In the genomic region with DNA sequence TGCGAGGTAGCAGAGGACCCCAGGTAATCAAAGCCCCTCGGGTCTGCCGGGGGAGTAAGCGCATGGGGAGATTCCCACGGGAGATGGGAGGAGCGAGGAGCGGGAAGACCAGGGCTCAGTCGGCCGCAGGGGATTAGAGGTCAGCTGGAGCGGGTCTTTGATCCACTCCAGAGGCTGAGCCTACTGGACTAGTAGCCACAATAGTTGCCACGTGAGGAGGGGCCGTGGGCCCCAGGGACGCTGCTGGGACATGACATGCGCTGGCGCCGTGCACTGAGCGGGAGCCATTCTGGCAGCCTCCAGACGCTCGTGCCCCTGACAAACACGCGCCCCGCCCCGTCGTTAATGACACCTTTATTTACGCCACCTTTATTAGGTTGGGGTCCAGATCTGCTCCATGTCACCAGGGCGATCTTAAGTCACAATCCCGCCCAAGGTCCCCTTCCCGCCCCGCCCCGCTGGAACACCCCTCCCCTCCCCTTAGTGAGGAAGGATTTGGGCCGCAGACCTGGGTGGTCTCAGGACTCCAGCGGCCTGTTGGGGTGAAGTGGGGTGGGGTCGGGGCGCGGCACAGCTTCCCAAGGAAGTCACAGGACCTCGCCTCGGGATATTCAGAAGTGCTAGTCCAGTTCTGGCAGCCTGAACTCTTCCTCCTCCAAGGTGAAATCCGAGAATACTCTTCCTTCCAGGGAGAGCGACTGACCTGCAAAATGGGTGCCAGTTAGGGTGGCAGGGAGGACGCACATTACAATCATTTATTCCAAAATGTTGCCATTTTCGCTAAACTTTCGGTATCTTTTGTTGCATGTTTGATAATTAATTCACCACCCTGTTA, we compare ENCODE assay signal across 10 cellular contexts. TPM values are rescaled to one million over a fixed set of nuclear protein-coding genes. Genes with fewer than 3 reads are reported as not detected.
DNase-seq lines count a peak whose midpoint lies in the region; ATAC-seq, FAIRE-seq and TF ChIP-seq lines count a peak whose summit lies in the region.
"Had no signal": no experiment of that assay in that cellular context is flagged by ENCODE, and none has a peak within 500 bp of the region (broad histone marks: within the 10 kb centered on the region; RNA-seq: fewer than 3 reads in every experiment).

No MANE protein-coding gene starts in this region.

- no peaks in the 10 kb centered on the region for H3K9me3 Mint-ChIP-seq in activated naive CD8-positive, alpha-beta T cell treated with anti-CD3 and anti-CD28 coated beads, Interleukin-2, amount 50 U/mL, for 24 hours
- H3K9me3 Mint-ChIP-seq in stimulated activated memory B cell treated with anti-CD40 and anti-IgM and Interleukin-4, amounts not matched to agents 10 μg/mL and 1 μg/mL and 100 μg/mL, for 72 hours = no peaks in the 10 kb centered on the region
- no peaks in the 10 kb centered on the region for H3K9me3 Mint-ChIP-seq in osteocyte (ENCODE audit: unreplicated experiment)

- ATAC-seq in activated naive CD8-positive, alpha-beta T cell treated with anti-CD3 and anti-CD28 coated beads, Interleukin-2, amount 50 U/mL, for 24 hours = no peak
- ATAC-seq in stimulated activated memory B cell treated with anti-CD40 and anti-IgM and Interleukin-4, amounts not matched to agents 10 μg/mL and 1 μg/mL and 100 μg/mL, for 72 hours = no peak
- ATAC-seq in GM18861 (IDR thresholded peaks at IDR 0.05; ENCODE audit: unreplicated experiment) = no peak
- no peak for ATAC-seq in GM18505 (IDR thresholded peaks at IDR 0.05; ENCODE audit: unreplicated experiment)
- ATAC-seq: A549 had no signal

- H3K27me3 Mint-ChIP-seq in activated naive CD8-positive, alpha-beta T cell treated with anti-CD3 and anti-CD28 coated beads, Interleukin-2, amount 50 U/mL, for 24 hours = peaks cover 8% of the 10 kb centered on the region
- peaks cover 72% of the 10 kb centered on the region for H3K27me3 Mint-ChIP-seq in stimulated activated memory B cell treated with anti-CD40 and anti-IgM and Interleukin-4, amounts not matched to agents 10 μg/mL and 1 μg/mL and 100 μg/mL, for 72 hours
- H3K27me3 Mint-ChIP-seq in osteocyte (ENCODE audit: unreplicated experiment) = peaks cover 51% of the 10 kb centered on the region

- DNase-seq in DMS79 treated with DMSO at 0.1 percent for 48 hours (lab: John Stamatoyannopoulos, UW) = peak; percentile 31
- DNase-seq in DMS79 (lab: John Stamatoyannopoulos, UW) = no peak
- DNase-seq in activated naive CD8-positive, alpha-beta T cell treated with anti-CD3 and anti-CD28 coated beads, Interleukin-2, amount 50 U/mL, for 24 hours = peak; percentile 27
- DNase-seq in keratinocyte (ENCODE audit: low read depth, low spot score) = no peak
- no peak for DNase-seq in osteocyte (ENCODE audit: extremely low spot score, unreplicated experiment)

- no peak overlapping the region for H3K27ac Mint-ChIP-seq in activated naive CD8-positive, alpha-beta T cell treated with anti-CD3 and anti-CD28 coated beads, Interleukin-2, amount 50 U/mL, for 24 hours
- H3K27ac Mint-ChIP-seq in stimulated activated memory B cell treated with anti-CD40 and anti-IgM and Interleukin-4, amounts not matched to agents 10 μg/mL and 1 μg/mL and 100 μg/mL, for 72 hours = no peak overlapping the region
- no peak overlapping the region for H3K27ac Mint-ChIP-seq in osteocyte (ENCODE audit: unreplicated experiment)

- FAIRE-seq in keratinocyte (lab: Jason Lieb, UNC) = no peak
- FAIRE-seq: A549 had no signal

- H3K4me3 ChIP-seq in keratinocyte (ENCODE audit: control insufficient read depth in 2 of 3, extremely low read depth in 1 of 3, insufficient read depth in 2 of 3, low read depth in 1 of 3, low read length in 3 of 3) = peak overlapping the region in 1 of 3 experiments; percentile 11
- H3K4me3 ChIP-seq: A549 had no signal

- no peak overlapping the region for H3K27ac ChIP-seq in keratinocyte (ENCODE audit: control insufficient read depth, insufficient read depth, low read length)
- H3K27ac ChIP-seq: A549, HL-60 had no signal

- H3K9me1 ChIP-seq in keratinocyte (ENCODE audit: control insufficient read depth, extremely low read depth, insufficient read depth, low read length) = no peaks in the 10 kb centered on the region

- H2AFZ ChIP-seq in keratinocyte (ENCODE audit: control insufficient read depth, low read length) = peak overlapping the region; percentile 20

- peaks cover 28% of the 10 kb centered on the region for H3K27me3 ChIP-seq in keratinocyte (ENCODE audit: control insufficient read depth, extremely low read depth, insufficient read depth, low read length)

- H3K36me3 Mint-ChIP-seq in activated naive CD8-positive, alpha-beta T cell treated with anti-CD3 and anti-CD28 coated beads, Interleukin-2, amount 50 U/mL, for 24 hours (ENCODE audit: low read depth) = no peaks in the 10 kb centered on the region
- no peaks in the 10 kb centered on the region for H3K36me3 Mint-ChIP-seq in stimulated activated memory B cell treated with anti-CD40 and anti-IgM and Interleukin-4, amounts not matched to agents 10 μg/mL and 1 μg/mL and 100 μg/mL, for 72 hours
- no peaks in the 10 kb centered on the region for H3K36me3 Mint-ChIP-seq in osteocyte (ENCODE audit: unreplicated experiment)

- TF ChIP-seq CTCF in keratinocyte (optimal IDR thresholded peaks at IDR 0.05 in 1 of 3, IDR thresholded peaks at IDR 0.05 in 1 of 3, conservative IDR thresholded peaks at IDR 0.05 in 1 of 3; ENCODE audit: extremely low read depth in 1 of 3, insufficient read depth in 2 of 3, low read length in 3 of 3) (no peak), osteocyte (IDR thresholded peaks at IDR 0.05) (no peak)

- peak overlapping the region; percentile 74 for H3K4me2 ChIP-seq in keratinocyte (ENCODE audit: control insufficient read depth, extremely low read depth, insufficient read depth, low read depth, low read length)
- H3K4me2 ChIP-seq: A549 had no signal

- H3K4me1 Mint-ChIP-seq in activated naive CD8-positive, alpha-beta T cell treated with anti-CD3 and anti-CD28 coated beads, Interleukin-2, amount 50 U/mL, for 24 hours = peaks cover 26% of the 10 kb centered on the region
- peaks cover 13% of the 10 kb centered on the region for H3K4me1 Mint-ChIP-seq in stimulated activated memory B cell treated with anti-CD40 and anti-IgM and Interleukin-4, amounts not matched to agents 10 μg/mL and 1 μg/mL and 100 μg/mL, for 72 hours
- no peaks in the 10 kb centered on the region for H3K4me1 Mint-ChIP-seq in osteocyte (ENCODE audit: unreplicated experiment)

- H3K9ac ChIP-seq in keratinocyte (ENCODE audit: control insufficient read depth, extremely low read depth, insufficient read depth, low read length) = no peak overlapping the region

- H3K79me2 ChIP-seq in keratinocyte (ENCODE audit: control insufficient read depth, insufficient read depth, low read length) = no peaks in the 10 kb centered on the region

- TF ChIP-seq POLR2A in GM18505 (IDR thresholded peaks at IDR 0.05; ENCODE audit: borderline replicate concordance, extremely low read depth, insufficient read depth, insufficient read length) = no peak

- dilution Hi-C loops in keratinocyte (cut with MboI; ENCODE audit: extremely low pct_ligation_motif_present, low sequenced_read_pairs) = no loop called here

- H3K36me3 ChIP-seq in keratinocyte (ENCODE audit: control insufficient read depth in 2 of 2, extremely low read depth in 1 of 2, insufficient read depth in 2 of 2, low read length in 2 of 2) = no peaks in the 10 kb centered on the region

- peak overlapping the region; percentile 57 for H3K4me3 Mint-ChIP-seq in activated naive CD8-positive, alpha-beta T cell treated with anti-CD3 and anti-CD28 coated beads, Interleukin-2, amount 50 U/mL, for 24 hours
- peak overlapping the region; percentile 69 for H3K4me3 Mint-ChIP-seq in stimulated activated memory B cell treated with anti-CD40 and anti-IgM and Interleukin-4, amounts not matched to agents 10 μg/mL and 1 μg/mL and 100 μg/mL, for 72 hours
- no peak overlapping the region for H3K4me3 Mint-ChIP-seq in osteocyte (ENCODE audit: unreplicated experiment)

- H4K20me1 ChIP-seq in keratinocyte (ENCODE audit: control insufficient read depth, extremely low read depth, insufficient read depth, low read length) = no peaks in the 10 kb centered on the region

- peaks cover 3% of the 10 kb centered on the region for H3K4me1 ChIP-seq in keratinocyte (ENCODE audit: control insufficient read depth, extremely low read depth, insufficient read depth, low read length)

- no peaks in the 10 kb centered on the region for H3K9me3 ChIP-seq in keratinocyte (ENCODE audit: control insufficient read depth, low read depth, low read length)
- H3K9me3 ChIP-seq: A549 had no signal

RNA-seq across cellular contexts. Expression of a gene that starts 15.0 kb away (rescaled TPM):
- polyA plus RNA-seq in keratinocyte = not detected in 3 replicates
- polyA plus RNA-seq in keratinocyte (2011; ENCODE audit: low read depth) = not detected
- not detected in 2 replicates for polyA plus RNA-seq in keratinocyte (2011; cell fraction: cytosol; rRNA removed)
- polyA plus RNA-seq in keratinocyte (2011; cell fraction: nucleus; rRNA removed) = not detected in 2 replicates
- not detected in 2 replicates for polyA plus RNA-seq in keratinocyte (2012; ENCODE audit: low replicate concordance)
- not detected in 3 replicates for polyA minus RNA-seq in keratinocyte
- polyA minus RNA-seq in keratinocyte (2011; cell fraction: cytosol; rRNA and poly(A)+ RNA removed) = not detected
- not detected in 2 replicates for polyA minus RNA-seq in keratinocyte (2011; cell fraction: nucleus; rRNA and poly(A)+ RNA removed)
- not detected in 2 replicates for total RNA-seq in osteocyte
- polyA plus RNA-seq: A549 had no signal

RNA-seq across cellular contexts. Expression of a gene that starts 20.0 kb away (rescaled TPM):
- polyA plus RNA-seq in keratinocyte = 0.07 to 0.30 TPM (median 0.12 TPM) in 3 replicates
- not detected for polyA plus RNA-seq in keratinocyte (2011; ENCODE audit: low read depth)
- polyA plus RNA-seq in keratinocyte (2011; cell fraction: cytosol; rRNA removed) = 0.06 and 0.13 TPM in 2 replicates
- polyA plus RNA-seq in keratinocyte (2011; cell fraction: nucleus; rRNA removed) = 0.11 and 0.13 TPM in 2 replicates
- polyA plus RNA-seq in keratinocyte (2012; ENCODE audit: low replicate concordance) = 0.04 and 0.09 TPM in 2 replicates
- polyA minus RNA-seq in keratinocyte = 0.13 to 0.23 TPM in 2 of 3 replicates, not detected in the other
- polyA minus RNA-seq in keratinocyte (2011; cell fraction: cytosol; rRNA and poly(A)+ RNA removed) = not detected
- 0.16 and 0.32 TPM in 2 replicates for polyA minus RNA-seq in keratinocyte (2011; cell fraction: nucleus; rRNA and poly(A)+ RNA removed)
- 3.5 and 4.4 TPM in 2 replicates for total RNA-seq in osteocyte

RNA-seq across cellular contexts. Expression of a gene that starts 26.4 kb away (rescaled TPM):
- not detected in 3 replicates for polyA plus RNA-seq in keratinocyte
- not detected for polyA plus RNA-seq in keratinocyte (2011; ENCODE audit: low read depth)
- not detected in 2 replicates for polyA plus RNA-seq in keratinocyte (2011; cell fraction: cytosol; rRNA removed)
- not detected in 2 replicates for polyA plus RNA-seq in keratinocyte (2011; cell fraction: nucleus; rRNA removed)
- not detected in 2 replicates for polyA plus RNA-seq in keratinocyte (2012; ENCODE audit: low replicate concordance)
- not detected in 3 replicates for polyA minus RNA-seq in keratinocyte
- not detected for polyA minus RNA-seq in keratinocyte (2011; cell fraction: cytosol; rRNA and poly(A)+ RNA removed)
- not detected in 2 replicates for polyA minus RNA-seq in keratinocyte (2011; cell fraction: nucleus; rRNA and poly(A)+ RNA removed)
- total RNA-seq in osteocyte = not detected in 2 replicates
- polyA plus RNA-seq: A549 had no signal

Comparison
In these comparisons a context has a peak if more than half of its experiments do, and no peak if none do; other contexts are left out.
1. DNase-seq: peak in DMS79 treated with DMSO at 0.1 percent for 48 hours (single experiment) and activated naive CD8-positive, alpha-beta T cell treated with anti-CD3 and anti-CD28 coated beads, Interleukin-2, amount 50 U/mL, for 24 hours (single experiment); none in DMS79 (single experiment), keratinocyte (single experiment) and osteocyte (single experiment).